ENCODE assay signal across 27 cellular contexts in genomic region chr15:58501006-58501405, GRCh38.
"Had no signal": no experiment of that assay in that cellular context is flagged by ENCODE, and none has a peak within 500 bp of the region (broad histone marks: within the 10 kb centered on the region; RNA-seq: fewer than 3 reads in every experiment).

No MANE protein-coding gene starts in this region.

- H3K27ac ChIP-seq: cardiac muscle cell, coronary artery, gastroesophageal sphincter, hepatocyte, neutrophil, ovary, right lobe of liver, skin epidermis, upper lobe of right lung had no signal

- H3K27me3 ChIP-seq: cardiac muscle cell, gastroesophageal sphincter, hepatocyte, neutrophil, ovary, right lobe of liver, upper lobe of right lung had no signal

- H3K36me3 ChIP-seq: cardiac muscle cell, gastroesophageal sphincter, neutrophil, ovary, right lobe of liver, upper lobe of right lung had no signal

- DNase-seq: activated CD4-positive, alpha-beta T cell treated with anti-CD3 and anti-CD28 coated beads, Interleukin-2, amount 50 U/mL, for 1 hour; activated CD4-positive, CD25-positive, alpha-beta regulatory T cell treated with anti-CD3 and anti-CD28 coated beads, Interleukin-2, amount 50 U/mL, for 72 hours; activated CD8-positive, alpha-beta T cell treated with anti-CD3 and anti-CD28 coated beads, Interleukin-2, amount 10 ng/mL, durations not matched to agents 7 days and 5 days; activated effector memory CD4-positive, alpha-beta T cell treated with Interleukin-2 at 50 U/mL for 16 hours; activated naive CD4-positive, alpha-beta T cell treated with Interleukin-2 at 50 U/mL for 16 hours; effector memory CD8-positive, alpha-beta T cell; ovary; stimulated activated CD4-positive, alpha-beta T cell treated with anti-CD3 and anti-CD28 coated beads, Interleukin-4, amount 100 ng/mL, for 4 hours; stimulated activated CD8-positive, alpha-beta memory T cell treated with anti-CD3 and anti-CD28 coated beads, Interleukin-4, amount 100 ng/mL, for 48 hours; stimulated activated naive CD8-positive, alpha-beta T cell treated with anti-CD3 and anti-CD28 coated beads, Interleukin-15, amount 100 ng/mL, for 72 hours; substantia nigra; T-helper 17 cell; T1000; upper lobe of right lung had no signal

- H3K4me1 ChIP-seq: gastroesophageal sphincter, upper lobe of right lung had no signal

- H3K4me3 ChIP-seq: cardiac muscle cell, coronary artery, gastroesophageal sphincter, hepatocyte, ovary, right lobe of liver, skin epidermis, upper lobe of right lung had no signal

- H3K9me3 Mint-ChIP-seq: effector memory CD8-positive, alpha-beta T cell; memory B cell; natural killer cell treated with Interleukin-12 subunit alpha and Interleukin-12 subunit beta and Interleukin-15 and Interleukin-18, amount 100 ng/mL, for 72 hours; stimulated activated memory B cell treated with anti-CD40 and anti-IgM and Interleukin-4, amounts not matched to agents 10 μg/mL and 1 μg/mL and 100 μg/mL, for 72 hours; stimulated activated naive CD8-positive, alpha-beta T cell treated with anti-CD3 and anti-CD28 coated beads, Interleukin-15, amount 100 ng/mL, for 72 hours had no signal

- H3K4me1 Mint-ChIP-seq: memory B cell; stimulated activated memory B cell treated with anti-CD40 and anti-IgM and Interleukin-4, amounts not matched to agents 10 μg/mL and 1 μg/mL and 100 μg/mL, for 72 hours had no signal

- H3K4me3 Mint-ChIP-seq: activated CD8-positive, alpha-beta T cell treated with anti-CD3 and anti-CD28 coated beads, Interleukin-2, amount 10 ng/mL, durations not matched to agents 7 days and 5 days; effector memory CD8-positive, alpha-beta T cell; memory B cell; natural killer cell treated with Interleukin-12 subunit alpha and Interleukin-12 subunit beta and Interleukin-15 and Interleukin-18, amount 100 ng/mL, for 72 hours; stimulated activated memory B cell treated with anti-CD40 and anti-IgM and Interleukin-4, amounts not matched to agents 10 μg/mL and 1 μg/mL and 100 μg/mL, for 72 hours; stimulated activated naive CD8-positive, alpha-beta T cell treated with anti-CD3 and anti-CD28 coated beads, Interleukin-15, amount 100 ng/mL, for 72 hours; T-helper 17 cell had no signal

- H3K27ac Mint-ChIP-seq: activated CD8-positive, alpha-beta T cell treated with anti-CD3 and anti-CD28 coated beads, Interleukin-2, amount 10 ng/mL, durations not matched to agents 7 days and 5 days; memory B cell; progenitor cell of endocrine pancreas; stimulated activated memory B cell treated with anti-CD40 and anti-IgM and Interleukin-4, amounts not matched to agents 10 μg/mL and 1 μg/mL and 100 μg/mL, for 72 hours; stimulated activated naive CD8-positive, alpha-beta T cell treated with anti-CD3 and anti-CD28 coated beads, Interleukin-15, amount 100 ng/mL, for 72 hours; T-helper 17 cell had no signal

- H3K4me2 ChIP-seq: hepatocyte had no signal

- ATAC-seq: activated CD8-positive, alpha-beta T cell treated with anti-CD3 and anti-CD28 coated beads, Interleukin-2, amount 10 ng/mL, durations not matched to agents 7 days and 5 days; effector memory CD8-positive, alpha-beta T cell; gastroesophageal sphincter; natural killer cell treated with Interleukin-12 subunit alpha and Interleukin-12 subunit beta and Interleukin-15 and Interleukin-18, amount 100 ng/mL, for 72 hours; right lobe of liver; SK-N-SH treated with all-trans-retinoic acid at 6 μM for 48 hours; stimulated activated memory B cell treated with anti-CD40 and anti-IgM and Interleukin-4, amounts not matched to agents 10 μg/mL and 1 μg/mL and 100 μg/mL, for 72 hours; stimulated activated naive CD8-positive, alpha-beta T cell treated with anti-CD3 and anti-CD28 coated beads, Interleukin-15, amount 100 ng/mL, for 72 hours; T-helper 17 cell; upper lobe of right lung had no signal

- FAIRE-seq: keratinocyte had no signal

- H2AFZ ChIP-seq: hepatocyte had no signal

- H3K36me3 Mint-ChIP-seq: memory B cell; natural killer cell treated with Interleukin-12 subunit alpha and Interleukin-12 subunit beta and Interleukin-15 and Interleukin-18, amount 100 ng/mL, for 72 hours; stimulated activated memory B cell treated with anti-CD40 and anti-IgM and Interleukin-4, amounts not matched to agents 10 μg/mL and 1 μg/mL and 100 μg/mL, for 72 hours had no signal

- H3K9me3 ChIP-seq: gastroesophageal sphincter, neutrophil, ovary, right lobe of liver, upper lobe of right lung had no signal

- H3K27me3 Mint-ChIP-seq: effector memory CD8-positive, alpha-beta T cell; stimulated activated naive CD8-positive, alpha-beta T cell treated with anti-CD3 and anti-CD28 coated beads, Interleukin-15, amount 100 ng/mL, for 72 hours had no signal

- H3K79me2 ChIP-seq: hepatocyte had no signal
